Comparison of ENCODE assay signal across 8 cellular contexts in genomic region chr4:76689079-76689817, GRCh38.
DNase-seq lines count a peak whose midpoint lies in the region; ATAC-seq and TF ChIP-seq lines count a peak whose summit lies in the region.

No MANE protein-coding gene starts in this region.

- CTCF ChIA-PET in HEK293 (lab: Yijun Ruan, JAX): interaction anchor here (0.5 to 1.3 kb wide), 3 partner anchors 37 to 103 kb away, joined by 3 read pairs; no protein-coding TSS in a partner anchor

- intact Hi-C loops in body of pancreas (cut with DNase I): no loop called here
- intact Hi-C loops in spleen (cut with DNase I; ENCODE audit: low total_unique reads): no loop called here

- POLR2A ChIA-PET in HEK293 (lab: Yijun Ruan, JAX): interaction anchor here (0.6 to 1.3 kb wide), 3 partner anchors 103 to 388 kb away, joined by 3 to 4 read pairs (median 3); no protein-coding TSS in a partner anchor

- in situ Hi-C loops in G401 (cut with HindIII; ENCODE audit: low sequenced_read_pairs): no loop called here

- H3K4me3 ChIP-seq in HEK293 (ENCODE audit: low read depth, low read length) (peak overlapping the region; percentile 66), body of pancreas (peak overlapping the region; percentile 3 to 31), spleen (peak overlapping the region; percentile 20 to 69 (median 31))

- TF ChIP-seq POLR2A in body of pancreas (IDR thresholded peaks at IDR 0.05) (peak; percentile 23 to 50 (median 29)), spleen (IDR thresholded peaks at IDR 0.05) (no peak)

- no peaks in the 10 kb centered on the region for H3K36me3 ChIP-seq in HEK293 (ENCODE audit: control insufficient read depth in 2 of 2, insufficient read depth in 1 of 2, low read length in 2 of 2)
- H3K36me3 ChIP-seq in body of pancreas (replicated peaks in 1 of 2; ENCODE audit: insufficient read depth in 1 of 2, low read depth in 2 of 2): no peaks in the 10 kb centered on the region
- H3K36me3 ChIP-seq in spleen: no peaks in the 10 kb centered on the region

- ATAC-seq in body of pancreas (peak; percentile 81), HG03108 (IDR thresholded peaks at IDR 0.05; ENCODE audit: unreplicated experiment) (no peak)

- H3K27ac ChIP-seq in HEK293 (ENCODE audit: extremely low read depth, low read depth, low read length) (peak overlapping the region; percentile 96), body of pancreas (peak overlapping the region; percentile 72 to 92 (median 78)), spleen (peak overlapping the region; percentile 36 to 81 (median 74))

- peaks cover 2% of the 10 kb centered on the region; the same call in 1 of the 2 replicates for H3K4me1 ChIP-seq in HEK293 (ENCODE audit: control insufficient read depth, insufficient read depth, low read length)
- peaks cover 43% of the 10 kb centered on the region for H3K4me1 ChIP-seq in body of pancreas
- peaks cover 3 to 24% (median 15%) of the 10 kb centered on the region in 6 donors for H3K4me1 ChIP-seq in spleen

- H3K27me3 ChIP-seq in body of pancreas: no peaks in the 10 kb centered on the region
- peaks cover 4 to 86% (median 42%) of the 10 kb centered on the region in 7 donors for H3K27me3 ChIP-seq in spleen (replicated peaks in 1 of 7)

- 0 to 1% methylated on average over 12 to 74 of the region's 88 CpGs for WGBS in body of pancreas, 2 donors
- WGBS in spleen, 5 donors: 1 to 4% (median 1%) methylated on average over 12 to 88 of the region's 88 CpGs

- DNase-seq in G401 (ENCODE audit: low spot score) (peak; percentile 71), NCI-H69 (lab: John Stamatoyannopoulos, UW) (peak; percentile 82), body of pancreas (peak; percentile 61 to 76 (median 66)), iPS-NIHi11 (ENCODE audit: low spot score) (peak; percentile 82), spleen (peak; percentile 78), hippocampal formation (lab: John Stamatoyannopoulos, UW) (no peak)

- TF ChIP-seq CTCF in HEK293 (tag by site-specific recombination; IDR thresholded peaks at IDR 0.05) (no peak), body of pancreas (IDR thresholded peaks at IDR 0.05) (peak in 2 of 7 experiments; percentile 21 to 31), spleen (IDR thresholded peaks at IDR 0.05 in 8 of 11, conservative IDR thresholded peaks at IDR 0.05 in 3 of 11) (no peak)

- H3K9me3 ChIP-seq in HEK293 (ENCODE audit: control insufficient read depth, insufficient read depth, low read depth, low read length) (no peaks in the 10 kb centered on the region), body of pancreas (no peaks in the 10 kb centered on the region), spleen (no peaks in the 10 kb centered on the region)

TF ChIP-seq in HEK293, 187 proteins besides CTCF, POLR2A, EP300 and RAD21:
- TF ChIP-seq, protein P1, sequence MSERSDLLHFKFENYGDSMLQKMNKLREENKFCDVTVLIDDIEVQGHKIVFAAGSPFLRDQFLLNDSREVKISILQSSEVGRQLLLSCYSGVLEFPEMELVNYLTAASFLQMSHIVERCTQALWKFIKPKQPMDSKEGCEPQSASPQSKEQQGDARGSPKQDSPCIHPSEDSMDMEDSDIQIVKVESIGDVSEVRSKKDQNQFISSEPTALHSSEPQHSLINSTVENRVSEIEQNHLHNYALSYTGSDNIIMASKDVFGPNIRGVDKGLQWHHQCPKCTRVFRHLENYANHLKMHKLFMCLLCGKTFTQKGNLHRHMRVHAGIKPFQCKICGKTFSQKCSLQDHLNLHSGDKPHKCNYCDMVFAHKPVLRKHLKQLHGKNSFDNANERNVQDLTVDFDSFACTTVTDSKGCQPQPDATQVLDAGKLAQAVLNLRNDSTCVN (tag by site-specific recombination; optimal IDR thresholded peaks at IDR 0.05): peak; percentile 61
- TF ChIP-seq ZNF747 (tag by site-specific recombination; IDR thresholded peaks at IDR 0.05) (no peak), ZNF362 (tag by site-specific recombination; IDR thresholded peaks at IDR 0.05) (no peak), ZFHX2 (tag by site-specific recombination; conservative IDR thresholded peaks at IDR 0.05) (0 out of 2 replicates have a peak, but pooled peaks have one; percentile 27), ZNF621 (tag by site-specific recombination; IDR thresholded peaks at IDR 0.05) (no peak), ZBTB48 (tag by site-specific recombination; IDR thresholded peaks at IDR 0.05) (peak; percentile 71), ZNF341 (tag by site-specific recombination; IDR thresholded peaks at IDR 0.05; ENCODE audit: low read depth) (peak; percentile 24; the same call in 1 of the 2 replicates), ZNF629 (tag by site-specific recombination; IDR thresholded peaks at IDR 0.05) (no peak), PATZ1 (tag by site-specific recombination; IDR thresholded peaks at IDR 0.05) (peak; percentile 20; the same call in 1 of the 2 replicates), ZBTB8A (tag by site-specific recombination; IDR thresholded peaks at IDR 0.05) (peak; percentile 30; the same call in 1 of the 2 replicates), EGR2 (tag by site-specific recombination; IDR thresholded peaks at IDR 0.05; ENCODE audit: low read depth) (no peak), ZNF335 (tag by site-specific recombination; conservative IDR thresholded peaks at IDR 0.05) (0 out of 2 replicates have a peak, but pooled peaks have one; percentile 1)
- TF ChIP-seq, protein P2, sequence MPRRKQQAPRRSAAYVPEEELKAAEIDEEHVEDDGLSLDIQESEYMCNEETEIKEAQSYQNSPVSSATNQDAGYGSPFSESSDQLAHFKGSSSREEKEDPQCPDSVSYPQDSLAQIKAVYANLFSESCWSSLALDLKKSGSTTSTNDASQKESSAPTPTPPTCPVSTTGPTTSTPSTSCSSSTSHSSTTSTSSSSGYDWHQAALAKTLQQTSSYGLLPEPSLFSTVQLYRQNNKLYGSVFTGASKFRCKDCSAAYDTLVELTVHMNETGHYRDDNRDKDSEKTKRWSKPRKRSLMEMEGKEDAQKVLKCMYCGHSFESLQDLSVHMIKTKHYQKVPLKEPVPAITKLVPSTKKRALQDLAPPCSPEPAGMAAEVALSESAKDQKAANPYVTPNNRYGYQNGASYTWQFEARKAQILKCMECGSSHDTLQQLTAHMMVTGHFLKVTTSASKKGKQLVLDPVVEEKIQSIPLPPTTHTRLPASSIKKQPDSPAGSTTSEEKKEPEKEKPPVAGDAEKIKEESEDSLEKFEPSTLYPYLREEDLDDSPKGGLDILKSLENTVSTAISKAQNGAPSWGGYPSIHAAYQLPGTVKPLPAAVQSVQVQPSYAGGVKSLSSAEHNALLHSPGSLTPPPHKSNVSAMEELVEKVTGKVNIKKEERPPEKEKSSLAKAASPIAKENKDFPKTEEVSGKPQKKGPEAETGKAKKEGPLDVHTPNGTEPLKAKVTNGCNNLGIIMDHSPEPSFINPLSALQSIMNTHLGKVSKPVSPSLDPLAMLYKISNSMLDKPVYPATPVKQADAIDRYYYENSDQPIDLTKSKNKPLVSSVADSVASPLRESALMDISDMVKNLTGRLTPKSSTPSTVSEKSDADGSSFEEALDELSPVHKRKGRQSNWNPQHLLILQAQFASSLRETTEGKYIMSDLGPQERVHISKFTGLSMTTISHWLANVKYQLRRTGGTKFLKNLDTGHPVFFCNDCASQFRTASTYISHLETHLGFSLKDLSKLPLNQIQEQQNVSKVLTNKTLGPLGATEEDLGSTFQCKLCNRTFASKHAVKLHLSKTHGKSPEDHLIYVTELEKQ (tag by site-specific recombination; IDR thresholded peaks at IDR 0.05; ENCODE audit: borderline replicate concordance): no peak
TF ChIP-seq in HEK293: peak in this region for 7.

Comparison
In these comparisons a context has a peak if more than half of its experiments do, and no peak if none do; other contexts are left out.
1. DNase-seq: peak in G401 (single experiment), NCI-H69 (single experiment), body of pancreas (4 of 4), iPS-NIHi11 (single experiment) and spleen (single experiment); none in hippocampal formation (0 of 2).
2. POLR2A ChIP-seq: peak in body of pancreas (3 of 3); none in spleen (0 of 3).
3. Peak in every context shown above with its lines, with median percentiles within 50 percentile points of each other: H3K27ac ChIP-seq and H3K4me3 ChIP-seq.